ENCODE assay signal across 2 cellular contexts in genomic region chr7:8214162-8214897, GRCh38.
TF ChIP-seq lines count a peak whose summit lies in the region.

No MANE protein-coding gene starts in this region.

TF ChIP-seq in SK-N-SH, 30 proteins besides CTCF, POLR2A, EP300 and RAD21 (continued from another document):
- TF ChIP-seq REST (IDR thresholded peaks at IDR 0.05; ENCODE audit: low read depth, low read length): no peak
- TF ChIP-seq POLR2AphosphoS5 (IDR thresholded peaks at IDR 0.05; ENCODE audit: low read depth, low read length): no peak
- TF ChIP-seq FOXJ3 (CRISPR knock-in tag; IDR thresholded peaks at IDR 0.05): no peak
- no peak for TF ChIP-seq EZH2phosphoT487 (IDR thresholded peaks at IDR 0.05; ENCODE audit: borderline replicate concordance, low read depth)

TF ChIP-seq in SK-N-SH treated with all-trans-retinoic acid at 6 μM for 48 hours, 23 proteins besides CTCF, POLR2A, EP300 and RAD21 (continued from another document):
- no peak for TF ChIP-seq POU6F1 (CRISPR knock-in tag; IDR thresholded peaks at IDR 0.05; ENCODE audit: borderline replicate concordance, low read depth)
- TF ChIP-seq ISL1 (CRISPR knock-in tag; IDR thresholded peaks at IDR 0.05): no peak
- no peak for TF ChIP-seq ZC3H10 (CRISPR knock-in tag; IDR thresholded peaks at IDR 0.05)
- TF ChIP-seq ZNF70 (CRISPR knock-in tag; IDR thresholded peaks at IDR 0.05): no peak
- TF ChIP-seq ZFP3 (CRISPR knock-in tag; IDR thresholded peaks at IDR 0.05): no peak
- TF ChIP-seq ZNF565 (CRISPR knock-in tag; conservative IDR thresholded peaks at IDR 0.05; ENCODE audit: low read depth): no peak
